21 cellular contexts compared by ENCODE assay signal in the genomic region with DNA sequence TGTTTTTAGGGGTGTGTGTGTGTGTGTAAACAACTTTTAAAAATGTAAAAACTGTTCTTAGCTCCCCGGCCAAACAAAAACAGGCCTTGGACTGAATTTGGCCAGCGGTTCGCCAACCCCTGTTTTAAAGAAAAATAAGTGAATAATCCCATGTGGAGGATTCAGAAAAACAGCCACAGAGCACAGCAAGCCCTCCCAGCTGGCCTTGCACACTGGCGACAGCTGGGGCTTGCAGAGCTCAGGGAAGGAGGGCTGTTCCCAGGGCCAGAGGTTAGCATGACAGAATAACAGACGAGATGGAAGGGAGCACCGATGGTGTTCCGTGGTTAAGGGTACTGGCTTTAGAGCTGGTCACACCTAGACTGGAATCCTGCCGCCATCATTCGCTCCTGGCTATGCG. TPM values are rescaled to one million over a fixed set of nuclear protein-coding genes. Genes with fewer than 3 reads are reported as not detected.
A peak's percentile ranks its signal among the peaks of the same experiment; 100 is the strongest.
DNase-seq lines count a peak whose midpoint lies in the region; ATAC-seq and TF ChIP-seq lines count a peak whose summit lies in the region.
"Had no signal": no experiment of that assay in that cellular context is flagged by ENCODE, and none has a peak within 500 bp of the region (broad histone marks: within the 10 kb centered on the region; RNA-seq: fewer than 3 reads in every experiment).

No MANE protein-coding gene starts in this region.

- H3K9me3 Mint-ChIP-seq in HFFc6: no peaks in the 10 kb centered on the region
- H3K9me3 Mint-ChIP-seq: IgD-negative memory B cell had no signal

- H3K27ac ChIP-seq in heart left ventricle (peak overlapping the region in 3 of 12 donors; percentile 24 to 44 (median 40)), testis (peak overlapping the region in 1 of 2 donors; percentile 59)
- H3K27ac ChIP-seq: 22Rv1, C4-2B, RWPE1, SJSA1 had no signal

- TF ChIP-seq CTCF in heart left ventricle (IDR thresholded peaks at IDR 0.05) (no peak), mucosa of descending colon (IDR thresholded peaks at IDR 0.05) (no peak), testis (IDR thresholded peaks at IDR 0.05) (no peak), HFFc6 (IDR thresholded peaks at IDR 0.05) (no peak)

- H3K36me3 ChIP-seq in heart left ventricle: peaks cover 4 to 99% (median 83%) of the 10 kb centered on the region in 9 donors
- peaks cover 2% of the 10 kb centered on the region for H3K36me3 ChIP-seq in mucosa of descending colon (ENCODE audit: low read depth)
- H3K36me3 ChIP-seq in testis (ENCODE audit: low read depth, missing control alignments): no peaks in the 10 kb centered on the region

- no peak overlapping the region for H3K4me3 Mint-ChIP-seq in HFFc6
- H3K4me3 Mint-ChIP-seq: IgD-negative memory B cell had no signal

- no peaks in the 10 kb centered on the region for H3K27me3 ChIP-seq in heart left ventricle
- no peaks in the 10 kb centered on the region for H3K27me3 ChIP-seq in testis
- H3K27me3 ChIP-seq: SJSA1 had no signal

- TF ChIP-seq POLR2A in heart left ventricle (IDR thresholded peaks at IDR 0.05) (no peak), testis (IDR thresholded peaks at IDR 0.05) (no peak)

- DNase-seq in NCI-H1694 treated with DMSO at 0.1 percent for 48 hours (lab: John Stamatoyannopoulos, UW) (peak; percentile 8), NCI-H1694 (lab: John Stamatoyannopoulos, UW) (no peak), heart left ventricle (no peak), mucosa of descending colon (no peak), testis (peak; percentile 60), medulla oblongata (ENCODE audit: extremely low spot score) (no peak), HFFc6 (no peak)
- DNase-seq: AML-193, DMS79 treated with DMSO at 0.1 percent for 48 hours, MM.1S, NCI-H1092 treated with DMSO at 0.1 percent for 48 hours, NCI-H146, NCI-H510A, NCI-H748 treated with DMSO at 0.1 percent for 48 hours, PC-3 had no signal

- peaks cover 0 to 6% (median 0%) of the 10 kb centered on the region in 12 donors for H3K4me1 ChIP-seq in heart left ventricle
- no peaks in the 10 kb centered on the region for H3K4me1 ChIP-seq in mucosa of descending colon (ENCODE audit: low read depth)
- no peaks in the 10 kb centered on the region for H3K4me1 ChIP-seq in testis
- H3K4me1 ChIP-seq: SJSA1 had no signal

- H3K4me3 ChIP-seq in heart left ventricle (no peak overlapping the region), mucosa of descending colon (no peak overlapping the region), testis (no peak overlapping the region)
- H3K4me3 ChIP-seq: SJSA1 had no signal

- no peaks in the 10 kb centered on the region; the same call in 1 of the 2 replicates for H3K27me3 Mint-ChIP-seq in HFFc6 (ENCODE audit: insufficient read depth)

- peaks cover 12% of the 10 kb centered on the region; the same call in 1 of the 2 replicates for H3K36me3 Mint-ChIP-seq in HFFc6 (ENCODE audit: low read depth)
- H3K36me3 Mint-ChIP-seq: IgD-negative memory B cell had no signal

- intact Hi-C loops in heart left ventricle (cut with DNase I): no loop called here
- intact Hi-C loops in mucosa of descending colon (cut with DNase I, micrococcal nuclease): no loop called here
- intact Hi-C loops in testis (cut with DNase I; ENCODE audit: low total_unique reads): no loop called here

- WGBS in heart left ventricle, 4 donors: 69 to 85% (median 80%) methylated on average over 10 of the region's 10 CpGs
- WGBS in testis, 2 donors: 70 to 77% methylated on average over 10 of the region's 10 CpGs

- H3K27ac Mint-ChIP-seq in HFFc6: no peak overlapping the region
- H3K27ac Mint-ChIP-seq: IgD-negative memory B cell had no signal

- no peaks in the 10 kb centered on the region for H3K4me1 Mint-ChIP-seq in HFFc6 (ENCODE audit: low read depth)

- H3K9me3 ChIP-seq in heart left ventricle (no peaks in the 10 kb centered on the region), mucosa of descending colon (no peaks in the 10 kb centered on the region), testis (no peaks in the 10 kb centered on the region)
- H3K9me3 ChIP-seq: SJSA1 had no signal

- peak; percentile 49 to 69 (median 61) for ATAC-seq in heart left ventricle
- ATAC-seq in mucosa of descending colon: peak; percentile 18
- ATAC-seq in GM21367 (IDR thresholded peaks at IDR 0.05; ENCODE audit: unreplicated experiment): no peak
- ATAC-seq: PC-3 had no signal

RNA-seq across cellular contexts. Expression of a gene that starts 39.0 kb away (rescaled TPM):
- total RNA-seq in heart left ventricle: 100 to 1,000 TPM in 1 of 9 donors, 10 to 100 TPM in 8; 37.8 to 103 (median 64.8) TPM
- polyA plus RNA-seq in heart left ventricle: 10 to 100 TPM; 34.5 to 47.2 TPM
- total RNA-seq in mucosa of descending colon: 10 to 100 TPM; 73.0 to 92.9 (median 84.3) TPM
- total RNA-seq in testis: 10 to 100 TPM in 1 of 2 donors, 1 to 10 TPM in 1; 9.3 to 13.1 TPM
- 18.4 TPM for polyA plus RNA-seq in testis (ENCODE audit: insufficient read depth, low read depth, low replicate concordance)
- total RNA-seq in HFFc6 (2021; fragmentation: NEBNext Ultra II Directional; extraction: Animal tissue kit (Norgen Biotek cat#: 25700)): 10 to 100 TPM; 14.3 to 35.7 (median 29.7) TPM
- polyA plus RNA-seq: IgD-negative memory B cell had no signal

Comparison
In these comparisons a context has a peak if more than half of its experiments do, and no peak if none do; other contexts are left out.
1. DNase-seq: peak in NCI-H1694 treated with DMSO at 0.1 percent for 48 hours (single experiment) and testis (single experiment); none in NCI-H1694 (single experiment), heart left ventricle (0 of 5), mucosa of descending colon (0 of 3), medulla oblongata (single experiment) and HFFc6 (single experiment).